1 cellular context compared by ENCODE assay signal in the genomic region with DNA sequence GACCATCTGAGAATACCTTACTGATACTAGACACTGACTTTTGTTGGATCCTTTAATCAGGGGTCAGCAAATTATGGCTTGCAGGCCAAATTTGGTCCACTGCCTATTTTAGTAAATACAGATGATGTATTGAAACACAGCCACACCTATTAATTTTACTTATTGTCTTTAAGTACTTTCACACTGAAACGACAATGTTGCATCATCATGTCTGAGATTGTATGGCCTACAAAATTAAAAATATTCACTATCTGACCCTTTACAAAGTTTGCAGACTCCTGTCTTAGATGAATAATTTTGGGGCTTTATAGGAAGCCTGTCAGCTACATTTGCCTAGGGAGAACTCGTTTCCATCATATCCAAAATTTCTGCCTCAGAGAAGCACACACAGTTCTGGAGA.
A peak's percentile ranks its signal among the peaks of the same experiment; 100 is the strongest.
TF ChIP-seq lines count a peak whose summit lies in the region.

No MANE protein-coding gene starts in this region.

TF ChIP-seq in HepG2, 621 proteins besides CTCF, POLR2A, EP300 and RAD21 (continued from another document):
- TF ChIP-seq ZNF839 (CRISPR knock-in tag; IDR thresholded peaks at IDR 0.05; ENCODE audit: borderline replicate concordance), result no peak
- peak; percentile 23; the same call in 1 of the 2 replicates for TF ChIP-seq CEBPB (IDR thresholded peaks at IDR 0.05; ENCODE audit: borderline replicate concordance, low read depth, low read length)
- TF ChIP-seq, protein P1, sequence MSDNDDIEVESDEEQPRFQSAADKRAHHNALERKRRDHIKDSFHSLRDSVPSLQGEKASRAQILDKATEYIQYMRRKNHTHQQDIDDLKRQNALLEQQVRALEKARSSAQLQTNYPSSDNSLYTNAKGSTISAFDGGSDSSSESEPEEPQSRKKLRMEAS (IDR thresholded peaks at IDR 0.05), result no peak
- TF ChIP-seq ZNF337 (CRISPR knock-in tag; IDR thresholded peaks at IDR 0.05; ENCODE audit: borderline replicate concordance, low read depth), result no peak
TF ChIP-seq in HepG2: peak in this region for 1.
